1 cellular context compared by ENCODE assay signal in genomic region chr17:8314797-8315739, GRCh38.
TF ChIP-seq lines count a peak whose summit lies in the region.

No MANE protein-coding gene starts in this region.

TF ChIP-seq in HepG2, 621 proteins besides CTCF, POLR2A, EP300 and RAD21:
- TF ChIP-seq, protein P1, sequence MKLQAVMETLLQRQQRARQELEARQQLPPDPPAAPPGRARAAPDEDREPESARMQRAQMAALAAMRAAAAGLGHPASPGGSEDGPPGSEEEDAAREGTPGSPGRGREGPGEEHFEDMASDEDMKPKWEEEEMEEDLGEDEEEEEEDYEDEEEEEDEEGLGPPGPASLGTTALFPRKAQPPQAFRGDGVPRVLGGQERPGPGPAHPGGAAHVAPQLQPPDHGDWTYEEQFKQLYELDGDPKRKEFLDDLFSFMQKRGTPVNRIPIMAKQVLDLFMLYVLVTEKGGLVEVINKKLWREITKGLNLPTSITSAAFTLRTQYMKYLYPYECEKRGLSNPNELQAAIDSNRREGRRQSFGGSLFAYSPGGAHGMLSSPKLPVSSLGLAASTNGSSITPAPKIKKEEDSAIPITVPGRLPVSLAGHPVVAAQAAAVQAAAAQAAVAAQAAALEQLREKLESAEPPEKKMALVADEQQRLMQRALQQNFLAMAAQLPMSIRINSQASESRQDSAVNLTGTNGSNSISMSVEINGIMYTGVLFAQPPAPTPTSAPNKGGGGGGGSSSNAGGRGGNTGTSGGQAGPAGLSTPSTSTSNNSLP (IDR thresholded peaks at IDR 0.05; ENCODE audit: low read depth, low read length), result no peak
- TF ChIP-seq HOXA7 (CRISPR knock-in tag; IDR thresholded peaks at IDR 0.05) (no peak), ZBTB44 (CRISPR knock-in tag; IDR thresholded peaks at IDR 0.05) (no peak), ZNF816 (CRISPR knock-in tag; IDR thresholded peaks at IDR 0.05; ENCODE audit: borderline replicate concordance) (no peak), ZNF883 (CRISPR knock-in tag; IDR thresholded peaks at IDR 0.05; ENCODE audit: not compliant biosample characterization) (no peak), ZNF296 (CRISPR knock-in tag; conservative IDR thresholded peaks at IDR 0.05) (no peak), HOXA5 (CRISPR knock-in tag; IDR thresholded peaks at IDR 0.05) (no peak), PRPF4 (IDR thresholded peaks at IDR 0.05; ENCODE audit: low read depth, low read length, poor library complexity, severe bottlenecking) (no peak), MEF2D (CRISPR knock-in tag; IDR thresholded peaks at IDR 0.05) (no peak), ZFP36L1 (CRISPR knock-in tag; IDR thresholded peaks at IDR 0.05) (no peak)
- TF ChIP-seq, protein P2, sequence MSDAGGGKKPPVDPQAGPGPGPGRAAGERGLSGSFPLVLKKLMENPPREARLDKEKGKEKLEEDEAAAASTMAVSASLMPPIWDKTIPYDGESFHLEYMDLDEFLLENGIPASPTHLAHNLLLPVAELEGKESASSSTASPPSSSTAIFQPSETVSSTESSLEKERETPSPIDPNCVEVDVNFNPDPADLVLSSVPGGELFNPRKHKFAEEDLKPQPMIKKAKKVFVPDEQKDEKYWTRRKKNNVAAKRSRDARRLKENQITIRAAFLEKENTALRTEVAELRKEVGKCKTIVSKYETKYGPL (CRISPR knock-in tag; IDR thresholded peaks at IDR 0.05), result no peak
- TF ChIP-seq, protein P3, sequence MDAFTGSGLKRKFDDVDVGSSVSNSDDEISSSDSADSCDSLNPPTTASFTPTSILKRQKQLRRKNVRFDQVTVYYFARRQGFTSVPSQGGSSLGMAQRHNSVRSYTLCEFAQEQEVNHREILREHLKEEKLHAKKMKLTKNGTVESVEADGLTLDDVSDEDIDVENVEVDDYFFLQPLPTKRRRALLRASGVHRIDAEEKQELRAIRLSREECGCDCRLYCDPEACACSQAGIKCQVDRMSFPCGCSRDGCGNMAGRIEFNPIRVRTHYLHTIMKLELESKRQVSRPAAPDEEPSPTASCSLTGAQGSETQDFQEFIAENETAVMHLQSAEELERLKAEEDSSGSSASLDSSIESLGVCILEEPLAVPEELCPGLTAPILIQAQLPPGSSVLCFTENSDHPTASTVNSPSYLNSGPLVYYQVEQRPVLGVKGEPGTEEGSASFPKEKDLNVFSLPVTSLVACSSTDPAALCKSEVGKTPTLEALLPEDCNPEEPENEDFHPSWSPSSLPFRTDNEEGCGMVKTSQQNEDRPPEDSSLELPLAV (CRISPR knock-in tag; conservative IDR thresholded peaks at IDR 0.05; ENCODE audit: low read depth), result no peak
TF ChIP-seq in HepG2: peak in this region for 0.
